In genomic region chr14:105269405-105269804, GRCh38 we compare ENCODE assay signal across 18 cellular contexts. TPM values are rescaled to one million over a fixed set of nuclear protein-coding genes. Genes with fewer than 3 reads are reported as not detected.
A peak's percentile ranks its signal among the peaks of the same experiment; 100 is the strongest.
DNase-seq lines count a peak whose midpoint lies in the region; ATAC-seq and TF ChIP-seq lines count a peak whose summit lies in the region.
"Had no signal": no experiment of that assay in that cellular context is flagged by ENCODE, and none has a peak within 500 bp of the region (broad histone marks: within the 10 kb centered on the region; RNA-seq: fewer than 3 reads in every experiment).

No MANE protein-coding gene starts in this region.

- TF ChIP-seq POLR2A in uterus (IDR thresholded peaks at IDR 0.05) (no peak), thyroid gland (IDR thresholded peaks at IDR 0.05) (no peak)

- no peaks in the 10 kb centered on the region for H3K27me3 ChIP-seq in trophoblast cell (ENCODE audit: insufficient read depth, low read length)
- no peaks in the 10 kb centered on the region for H3K27me3 ChIP-seq in uterus
- no peaks in the 10 kb centered on the region for H3K27me3 ChIP-seq in thyroid gland
- H3K27me3 ChIP-seq: BE2C had no signal

- no peak overlapping the region for H2BK120ac ChIP-seq in trophoblast cell (ENCODE audit: insufficient read depth, low read length, poor library complexity)

- H3K79me1 ChIP-seq in trophoblast cell (ENCODE audit: low read length), result no peaks in the 10 kb centered on the region

- no peak overlapping the region for H3K9ac ChIP-seq in trophoblast cell (ENCODE audit: low read length)

- no peak overlapping the region for H2BK12ac ChIP-seq in trophoblast cell (ENCODE audit: low read length)

- H2AK5ac ChIP-seq in trophoblast cell (ENCODE audit: low read length), result no peak overlapping the region

- no peaks in the 10 kb centered on the region for H3K27me3 Mint-ChIP-seq in stimulated activated naive B cell treated with anti-CD40 and anti-IgM and Interleukin-4, amounts not matched to agents 10 μg/mL and 1 μg/mL and 100 μg/mL, for 72 hours
- H3K27me3 Mint-ChIP-seq: CD4-positive, CD25-positive, alpha-beta regulatory T cell had no signal

- H3K4me2 ChIP-seq in trophoblast cell (ENCODE audit: low read length), result no peak overlapping the region
- H3K4me2 ChIP-seq: GM23338 had no signal

- no peak overlapping the region for H3K14ac ChIP-seq in trophoblast cell (ENCODE audit: low read length)

- H2BK5ac ChIP-seq in trophoblast cell (ENCODE audit: low read depth, low read length, poor library complexity), result peak overlapping the region; percentile 18

- H4K8ac ChIP-seq in trophoblast cell (ENCODE audit: low read depth, low read length), result no peak overlapping the region

- no peak overlapping the region for H3K4me3 Mint-ChIP-seq in stimulated activated naive B cell treated with anti-CD40 and anti-IgM and Interleukin-4, amounts not matched to agents 10 μg/mL and 1 μg/mL and 100 μg/mL, for 72 hours
- H3K4me3 Mint-ChIP-seq: CD4-positive, CD25-positive, alpha-beta regulatory T cell; CD8-positive, alpha-beta T cell; GM23338 had no signal

- peaks cover 3% of the 10 kb centered on the region for H3K9me3 ChIP-seq in trophoblast cell (ENCODE audit: insufficient read depth, low read depth, low read length)
- H3K9me3 ChIP-seq in uterus, result no peaks in the 10 kb centered on the region
- no peaks in the 10 kb centered on the region for H3K9me3 ChIP-seq in thyroid gland
- H3K9me3 ChIP-seq: BE2C had no signal

- peak overlapping the region; percentile 79 for H3K27ac Mint-ChIP-seq in stimulated activated naive B cell treated with anti-CD40 and anti-IgM and Interleukin-4, amounts not matched to agents 10 μg/mL and 1 μg/mL and 100 μg/mL, for 72 hours
- H3K27ac Mint-ChIP-seq: CD8-positive, alpha-beta T cell; GM23338 had no signal

- DNase-seq in Right ventricle myocardium inferior (ENCODE audit: missing footprints) (peak; percentile 67), left cardiac atrium (no peak), trophoblast cell (no peak), uterus (no peak), thyroid gland (no peak)
- DNase-seq in stimulated activated naive B cell treated with anti-CD40 and anti-IgM and Interleukin-4, amounts not matched to agents 10 μg/mL and 1 μg/mL and 100 μg/mL, for 72 hours, result no peak
- DNase-seq: BE2C; CD4-positive, CD25-positive, alpha-beta regulatory T cell; CD8-positive, alpha-beta T cell; DMS 273 treated with DMSO at 0.1 percent for 48 hours; DMS79; EL; GDM1; H9 had no signal

- H3K9me3 Mint-ChIP-seq in stimulated activated naive B cell treated with anti-CD40 and anti-IgM and Interleukin-4, amounts not matched to agents 10 μg/mL and 1 μg/mL and 100 μg/mL, for 72 hours, result no peaks in the 10 kb centered on the region
- H3K9me3 Mint-ChIP-seq: CD8-positive, alpha-beta T cell; GM23338; H9 had no signal

- no CpG with 5 or more reads among the region's 11 CpGs for WGBS in trophoblast cell (ENCODE audit: extremely low coverage, insufficient coverage, insufficient read length)
- WGBS in thyroid gland, 2 donors, result 86 to 91% methylated on average over 10 of the region's 11 CpGs

- H3K4me1 ChIP-seq in trophoblast cell (ENCODE audit: control insufficient read depth in 1 of 2, insufficient read depth in 2 of 2, low read length in 2 of 2), result peaks cover 4% of the 10 kb centered on the region in 2 experiments
- no peaks in the 10 kb centered on the region for H3K4me1 ChIP-seq in uterus
- peaks cover 9 to 10% of the 10 kb centered on the region in 2 donors for H3K4me1 ChIP-seq in thyroid gland
- H3K4me1 ChIP-seq: BE2C had no signal

- no peak overlapping the region for H3K23ac ChIP-seq in trophoblast cell (ENCODE audit: low read length)

- H2AFZ ChIP-seq in trophoblast cell (ENCODE audit: insufficient read depth, low read length, poor library complexity), result no peak overlapping the region
- H2AFZ ChIP-seq: GM23338 had no signal

- ATAC-seq in Right ventricle myocardium inferior, result no peak
- ATAC-seq in left cardiac atrium, result no peak
- ATAC-seq in stimulated activated naive B cell treated with anti-CD40 and anti-IgM and Interleukin-4, amounts not matched to agents 10 μg/mL and 1 μg/mL and 100 μg/mL, for 72 hours (replicated peaks), result peak; percentile 49 to 77
- ATAC-seq: CD8-positive, alpha-beta T cell; GM23338; HCT116 had no signal

- peak overlapping the region; percentile 16 for H3K4me3 ChIP-seq in trophoblast cell (ENCODE audit: low read depth, low read length)
- no peak overlapping the region for H3K4me3 ChIP-seq in uterus
- no peak overlapping the region for H3K4me3 ChIP-seq in thyroid gland (replicated peaks in 1 of 3)
- H3K4me3 ChIP-seq: GM23338 had no signal

- H3K79me2 ChIP-seq in trophoblast cell (ENCODE audit: control insufficient read depth, insufficient read depth, low read length, poor library complexity), result no peaks in the 10 kb centered on the region

- H3K4me1 Mint-ChIP-seq in stimulated activated naive B cell treated with anti-CD40 and anti-IgM and Interleukin-4, amounts not matched to agents 10 μg/mL and 1 μg/mL and 100 μg/mL, for 72 hours, result peaks cover 23 to 34% of the 10 kb centered on the region in 2 donors
- H3K4me1 Mint-ChIP-seq: GM23338, H9 had no signal

- H3K36me3 ChIP-seq in trophoblast cell (ENCODE audit: control insufficient read depth in 1 of 2, insufficient read depth in 2 of 2, low read length in 2 of 2) (peaks cover 0 to 10% of the 10 kb centered on the region in 2 experiments), uterus (no peaks in the 10 kb centered on the region), thyroid gland (no peaks in the 10 kb centered on the region)

- H4K12ac ChIP-seq in trophoblast cell (ENCODE audit: low read depth, low read length), result no peak overlapping the region

- no peak for TF ChIP-seq CTCF in uterus (IDR thresholded peaks at IDR 0.05)
- no peak for TF ChIP-seq CTCF in thyroid gland (IDR thresholded peaks at IDR 0.05)

- peaks cover 14 to 19% of the 10 kb centered on the region in 2 donors for H3K36me3 Mint-ChIP-seq in stimulated activated naive B cell treated with anti-CD40 and anti-IgM and Interleukin-4, amounts not matched to agents 10 μg/mL and 1 μg/mL and 100 μg/mL, for 72 hours

- peak overlapping the region; percentile 31 for H3K18ac ChIP-seq in trophoblast cell (ENCODE audit: low read length)

- H3K27ac ChIP-seq in trophoblast cell (ENCODE audit: low read depth, low read length), result no peak overlapping the region
- no peak overlapping the region for H3K27ac ChIP-seq in uterus
- H3K27ac ChIP-seq in thyroid gland, result no peak overlapping the region
- H3K27ac ChIP-seq: 22Rv1, C4-2B had no signal

- no peak overlapping the region for H3K4ac ChIP-seq in trophoblast cell (ENCODE audit: low read depth, low read length)

- no peak overlapping the region for H4K91ac ChIP-seq in trophoblast cell (ENCODE audit: low read depth, low read length)

- intact Hi-C loops in Right ventricle myocardium inferior (cut with DNase I), result no loop called here
- intact Hi-C loops in left cardiac atrium (cut with DNase I), result no loop called here
- intact Hi-C loops in uterus (cut with DNase I; ENCODE audit: low total_unique reads), result no loop called here
- intact Hi-C loops in thyroid gland (cut with DNase I), result no loop called here

RNA-seq across cellular contexts. Expression of gene BTBD6, which starts 21.1 kb away (rescaled TPM):
- total RNA-seq in Right ventricle myocardium inferior (48.8 TPM), left cardiac atrium (10 to 100 TPM; 37.7 to 42.7 TPM), uterus (10 to 100 TPM; 12.8 to 41.9 (median 27.9) TPM), thyroid gland (10 to 100 TPM; 35.9 to 58.2 (median 44.2) TPM)
- polyA plus RNA-seq in trophoblast cell (2013), result 18.3 and 18.8 TPM in 2 replicates

RNA-seq across cellular contexts. Expression of gene BRF1, which starts 31.4 kb away (rescaled TPM):
- total RNA-seq in Right ventricle myocardium inferior, result 19.0 TPM
- 10 to 100 TPM; 18.8 to 20.0 TPM for total RNA-seq in left cardiac atrium
- 10.2 and 10.6 TPM in 2 replicates for polyA plus RNA-seq in trophoblast cell (2013)
- 10 to 100 TPM in 3 of 4 donors, 1 to 10 TPM in 1; 9.7 to 77.7 (median 61.3) TPM for total RNA-seq in uterus
- total RNA-seq in thyroid gland, result 10 to 100 TPM; 44.5 to 99.6 (median 56.2) TPM

RNA-seq across cellular contexts. Expression of gene PACS2, which starts 45.1 kb away (rescaled TPM):
- total RNA-seq in Right ventricle myocardium inferior (69.1 TPM), left cardiac atrium (10 to 100 TPM; 53.4 to 55.8 TPM), uterus (100 to 1,000 TPM in 1 of 4 donors, 10 to 100 TPM in 3; 37.1 to 116 (median 52.2) TPM), thyroid gland (10 to 100 TPM; 54.6 to 85.2 (median 72.1) TPM)
- polyA plus RNA-seq in trophoblast cell (2013), result 36.7 and 36.9 TPM in 2 replicates

Comparison
In these comparisons a context has a peak if more than half of its experiments do, and no peak if none do; other contexts are left out.
1. ATAC-seq: peak in stimulated activated naive B cell treated with anti-CD40 and anti-IgM and Interleukin-4, amounts not matched to agents 10 μg/mL and 1 μg/mL and 100 μg/mL, for 72 hours (2 of 2); none in Right ventricle myocardium inferior (single experiment) and left cardiac atrium (0 of 2).